ENCODE assay signal across 31 cellular contexts in the genomic region with DNA sequence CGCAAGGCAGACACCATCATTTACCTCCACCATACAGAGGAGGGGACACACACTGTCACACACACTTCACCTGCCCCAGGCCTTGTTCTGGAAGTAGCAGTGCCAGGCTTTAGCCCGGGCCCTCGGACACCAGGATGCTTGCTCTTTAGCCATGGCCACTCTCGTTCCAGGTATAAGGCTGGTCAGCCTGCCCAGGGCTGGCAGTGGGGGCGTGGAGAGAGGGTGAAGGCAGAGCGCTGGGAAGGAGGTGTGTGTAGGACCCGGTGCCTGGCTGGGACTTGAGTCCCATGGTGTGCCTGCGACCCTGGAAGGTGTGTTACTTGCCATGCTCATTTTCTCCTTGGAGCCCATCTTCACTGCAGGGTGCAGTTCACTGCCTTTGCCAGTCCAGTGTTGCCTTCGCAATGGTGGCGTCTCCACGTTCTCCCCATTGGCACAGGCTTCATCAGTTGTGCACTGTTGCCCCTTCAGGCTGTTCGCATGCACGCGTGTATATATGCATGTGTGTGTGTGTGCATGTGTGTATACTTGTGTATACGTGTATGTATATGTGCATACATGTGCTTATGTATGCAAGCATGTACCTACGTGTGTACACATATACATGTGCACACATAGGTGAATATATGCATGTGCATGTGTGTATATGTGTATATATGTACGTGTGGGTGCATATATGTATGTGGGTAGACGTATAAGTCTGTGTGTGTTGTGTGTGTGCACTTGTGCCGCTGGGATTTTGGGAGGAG.
DNase-seq lines count a peak whose midpoint lies in the region; ATAC-seq, FAIRE-seq and TF ChIP-seq lines count a peak whose summit lies in the region.
"Had no signal": no experiment of that assay in that cellular context is flagged by ENCODE, and none has a peak within 500 bp of the region (broad histone marks: within the 10 kb centered on the region; RNA-seq: fewer than 3 reads in every experiment).

No MANE protein-coding gene starts in this region.

- no TSS peak for BruUV-seq in A673 (replicated peaks; lab: Mats Ljungman, UMichigan)

- TF ChIP-seq POLR2A in GM12891 (IDR thresholded peaks at IDR 0.05; ENCODE audit: low read depth, low read length) = no peak

- ATAC-seq in memory B cell (ENCODE audit: low read depth) (no peak), HG03135 (IDR thresholded peaks at IDR 0.05; ENCODE audit: unreplicated experiment) (no peak)
- ATAC-seq in stimulated activated memory B cell treated with anti-CD40 and anti-IgM and Interleukin-4, amounts not matched to agents 10 μg/mL and 1 μg/mL and 100 μg/mL, for 72 hours = no peak
- ATAC-seq: activated CD4-positive, CD25-positive, alpha-beta regulatory T cell treated with anti-CD3 and anti-CD28 coated beads, Interleukin-2, amount 50 U/mL, for 24 hours; activated naive CD4-positive, alpha-beta T cell treated with anti-CD3 and anti-CD28 coated beads, Interleukin-2, amount 50 U/mL, for 72 hours; activated T-helper 17 cell treated with anti-CD3 and anti-CD28 coated beads, Interleukin-2, amount 50 U/mL, for 72 hours; gastroesophageal sphincter; GM12878; PC-3 had no signal

- H3K4me1 Mint-ChIP-seq in memory B cell = peaks cover 55% of the 10 kb centered on the region
- peaks cover 85% of the 10 kb centered on the region for H3K4me1 Mint-ChIP-seq in stimulated activated memory B cell treated with anti-CD40 and anti-IgM and Interleukin-4, amounts not matched to agents 10 μg/mL and 1 μg/mL and 100 μg/mL, for 72 hours

- H3K27me3 Mint-ChIP-seq in memory B cell = no peaks in the 10 kb centered on the region
- no peaks in the 10 kb centered on the region for H3K27me3 Mint-ChIP-seq in stimulated activated memory B cell treated with anti-CD40 and anti-IgM and Interleukin-4, amounts not matched to agents 10 μg/mL and 1 μg/mL and 100 μg/mL, for 72 hours
- H3K27me3 Mint-ChIP-seq: activated T-helper 17 cell treated with anti-CD3 and anti-CD28 coated beads, Interleukin-2, amount 50 U/mL, for 72 hours had no signal

- H3K36me3 Mint-ChIP-seq in memory B cell = peaks cover 10% of the 10 kb centered on the region
- peaks cover 13% of the 10 kb centered on the region for H3K36me3 Mint-ChIP-seq in stimulated activated memory B cell treated with anti-CD40 and anti-IgM and Interleukin-4, amounts not matched to agents 10 μg/mL and 1 μg/mL and 100 μg/mL, for 72 hours

- H3K36me3 ChIP-seq in A673 (ENCODE audit: insufficient read depth, low read length, poor library complexity, severe bottlenecking) = no peaks in the 10 kb centered on the region
- H3K36me3 ChIP-seq: brain microvascular endothelial cell, gastroesophageal sphincter, prostate gland, sigmoid colon had no signal

- peak; percentile 71 for FAIRE-seq in GM12891 (lab: Jason Lieb, UNC)
- FAIRE-seq: GM12878, H54 had no signal

- peak overlapping the region; percentile 77 for H3K27ac Mint-ChIP-seq in memory B cell
- H3K27ac Mint-ChIP-seq in stimulated activated memory B cell treated with anti-CD40 and anti-IgM and Interleukin-4, amounts not matched to agents 10 μg/mL and 1 μg/mL and 100 μg/mL, for 72 hours = peak overlapping the region; percentile 28

- H3K9me3 Mint-ChIP-seq in memory B cell = no peaks in the 10 kb centered on the region
- no peaks in the 10 kb centered on the region for H3K9me3 Mint-ChIP-seq in stimulated activated memory B cell treated with anti-CD40 and anti-IgM and Interleukin-4, amounts not matched to agents 10 μg/mL and 1 μg/mL and 100 μg/mL, for 72 hours

- DNase-seq in A673 (ENCODE audit: low spot score) (no peak), GM12891 (ENCODE audit: insufficient read length, low spot score) (no peak), memory B cell (ENCODE audit: low spot score in 2 of 2) (no peak), T1000 (lab: John Stamatoyannopoulos, UW) (no peak)
- DNase-seq in effector CD4-positive, alpha-beta T cell = no peak
- DNase-seq: activated CD4-positive, alpha-beta T cell treated with anti-CD3 and anti-CD28 coated beads, Interleukin-2, amount 50 U/mL, for 4 hours; activated CD8-positive, alpha-beta memory T cell treated with anti-CD3 and anti-CD28 coated beads, Interleukin-2, amount 50 U/mL, for 4 hours; brain microvascular endothelial cell; cerebellar nuclear complex; MM.1S; NCI-H2029 treated with DMSO at 0.1 percent for 48 hours; NCI-H226; PC-3; stimulated activated CD4-positive, alpha-beta T cell treated with anti-CD3 and anti-CD28 coated beads, Interleukin-15, amount 100 ng/mL, for 24 hours; stimulated activated naive CD4-positive, alpha-beta T cell; T-helper 1 cell had no signal

- no peaks in the 10 kb centered on the region for H3K27me3 ChIP-seq in A673 (replicated peaks; ENCODE audit: insufficient read depth, low read depth, low read length, poor library complexity)
- H3K27me3 ChIP-seq: brain microvascular endothelial cell, dorsolateral prefrontal cortex, gastroesophageal sphincter, hepatocyte, sigmoid colon had no signal

- intact Hi-C loops in A673 (cut with micrococcal nuclease; ENCODE audit: unreplicated experiment) = no loop called here

- no peak overlapping the region for H3K4me3 Mint-ChIP-seq in memory B cell
- no peak overlapping the region for H3K4me3 Mint-ChIP-seq in stimulated activated memory B cell treated with anti-CD40 and anti-IgM and Interleukin-4, amounts not matched to agents 10 μg/mL and 1 μg/mL and 100 μg/mL, for 72 hours
- H3K4me3 Mint-ChIP-seq: activated T-helper 17 cell treated with anti-CD3 and anti-CD28 coated beads, Interleukin-2, amount 50 U/mL, for 72 hours; neural crest cell had no signal

- H3K4me1 ChIP-seq in A673 (ENCODE audit: insufficient read depth, low read length, poor library complexity, severe bottlenecking) = peaks cover 39% of the 10 kb centered on the region
- H3K4me1 ChIP-seq: prostate gland had no signal

- no peak overlapping the region for H3K4me3 ChIP-seq in A673 (ENCODE audit: low read depth, low read length, poor library complexity, severe bottlenecking)
- H3K4me3 ChIP-seq: dorsolateral prefrontal cortex, gastroesophageal sphincter, GM12878, hepatocyte, lung, prostate gland, sigmoid colon had no signal

- H3K27ac ChIP-seq in A673 (ENCODE audit: low read depth, low read length, poor library complexity, severe bottlenecking) = no peak overlapping the region
- H3K27ac ChIP-seq: brain microvascular endothelial cell, gastroesophageal sphincter, prostate gland, sigmoid colon, SK-N-MC had no signal

- POLR2A ChIA-PET in A673 (lab: Charles Lee; ENCODE audit: low non-redundant PET) = no interaction called here

- 0 out of 2 replicates have a peak, but pooled peaks have one; percentile 7 for TF ChIP-seq CTCF in A673 (conservative IDR thresholded peaks at IDR 0.05; ENCODE audit: low read depth, low read length)

- no peaks in the 10 kb centered on the region for H3K9me3 ChIP-seq in A673 (ENCODE audit: low read depth, low read length, poor library complexity, severe bottlenecking)
- H3K9me3 ChIP-seq: gastroesophageal sphincter, prostate gland, sigmoid colon had no signal

- CTCF ChIA-PET in A673 (lab: Charles Lee) = no interaction called here

TF ChIP-seq in GM12891, 5 proteins besides CTCF, POLR2A, EP300 and RAD21:
- TF ChIP-seq PAX5 (IDR thresholded peaks at IDR 0.05; ENCODE audit: insufficient read depth, low read length, severe bottlenecking) (no peak), POU2F2 (IDR thresholded peaks at IDR 0.05; ENCODE audit: low read depth, low read length) (no peak), POLR2AphosphoS5 (IDR thresholded peaks at IDR 0.05; ENCODE audit: low read depth, low read length) (no peak), TAF1 (IDR thresholded peaks at IDR 0.05; ENCODE audit: low read depth, low read length) (no peak), SPI1 (IDR thresholded peaks at IDR 0.05; ENCODE audit: low read depth, low read length) (no peak)
